ENCODE assay signal across 12 cellular contexts in the genomic region with DNA sequence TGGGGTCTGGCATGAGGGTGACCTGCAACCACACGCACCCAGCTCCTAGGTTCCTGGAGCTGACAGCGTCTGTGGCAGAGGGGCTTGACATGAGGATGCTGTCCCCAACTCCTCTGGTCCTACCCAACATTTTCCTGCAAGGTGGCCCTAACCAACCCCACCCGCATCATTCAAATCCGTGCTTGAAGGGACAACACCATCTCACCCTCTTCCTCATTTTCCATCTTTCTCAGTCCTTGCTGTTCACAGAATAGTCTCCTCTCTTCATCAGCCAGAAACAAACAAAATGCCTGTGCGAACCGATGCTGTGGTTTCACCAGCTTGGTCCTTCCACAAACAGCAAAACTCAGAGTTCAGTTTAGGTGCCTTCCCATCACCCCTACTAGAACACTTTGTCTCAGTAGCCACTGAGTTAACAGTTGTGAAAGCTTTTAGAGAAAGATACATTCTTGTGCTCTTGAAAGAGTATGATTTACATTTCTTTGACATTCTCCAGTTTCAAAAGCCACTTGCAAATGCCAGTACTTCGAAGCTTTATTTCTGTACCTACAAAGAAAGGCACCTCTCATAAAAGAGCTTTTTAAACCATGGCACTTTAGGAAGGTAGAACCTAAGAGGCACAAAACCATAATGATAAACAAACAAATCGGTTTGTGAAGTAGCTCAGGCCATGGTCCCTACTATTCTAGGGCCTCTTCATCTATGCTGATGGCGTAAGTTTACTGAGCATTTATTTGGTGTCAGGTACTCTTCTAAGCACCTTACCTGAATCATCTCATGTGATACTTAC.
DNase-seq lines count a peak whose midpoint lies in the region; ATAC-seq and TF ChIP-seq lines count a peak whose summit lies in the region.
"Had no signal": no experiment of that assay in that cellular context is flagged by ENCODE, and none has a peak within 500 bp of the region (broad histone marks: within the 10 kb centered on the region; RNA-seq: fewer than 3 reads in every experiment).

No MANE protein-coding gene starts in this region.

- H3K27me3 ChIP-seq in ACC112 (ENCODE audit: insufficient read depth, low read length) (no peaks in the 10 kb centered on the region), RWPE2 (ENCODE audit: insufficient read depth, poor library complexity, severe bottlenecking) (no peaks in the 10 kb centered on the region)
- H3K27me3 ChIP-seq: gastrocnemius medialis had no signal

- ATAC-seq in GM18867 (IDR thresholded peaks at IDR 0.05; ENCODE audit: unreplicated experiment), result peak; percentile 62
- no peak for ATAC-seq in RWPE2 (ENCODE audit: low read depth)
- ATAC-seq in GM21423 (IDR thresholded peaks at IDR 0.05; ENCODE audit: unreplicated experiment), result no peak
- ATAC-seq: Right ventricle myocardium inferior had no signal

- no peak for TF ChIP-seq CTCF in RWPE2 (IDR thresholded peaks at IDR 0.05; ENCODE audit: poor library complexity, severe bottlenecking)

- H3K27ac ChIP-seq in ACC112 (ENCODE audit: low read depth, low read length) (peak overlapping the region; percentile 3; the same call in 1 of the 2 replicates), RWPE2 (ENCODE audit: poor library complexity, severe bottlenecking) (peak overlapping the region; percentile 47)

- H3K36me3 ChIP-seq in ACC112 (ENCODE audit: insufficient read depth, low read length) (no peaks in the 10 kb centered on the region), RWPE2 (ENCODE audit: low read depth) (no peaks in the 10 kb centered on the region)
- H3K36me3 ChIP-seq: gastrocnemius medialis had no signal

- H3K4me3 ChIP-seq in ACC112 (ENCODE audit: low read depth, low read length), result peak overlapping the region; percentile 50; the same call in 1 of the 2 replicates
- H3K4me3 ChIP-seq in RWPE2 (ENCODE audit: severe bottlenecking), result no peak overlapping the region
- H3K4me3 ChIP-seq: gastrocnemius medialis, mucosa of descending colon had no signal

- H2AFZ ChIP-seq in ACC112 (ENCODE audit: low read length, unreplicated experiment), result peak overlapping the region; percentile 84

- H3K79me2 ChIP-seq in ACC112 (ENCODE audit: control insufficient read depth, insufficient read depth, low read length, unreplicated experiment), result no peaks in the 10 kb centered on the region

- H3K4me1 ChIP-seq in ACC112 (ENCODE audit: control insufficient read depth, insufficient read depth, low read length, unreplicated experiment) (peaks cover 34% of the 10 kb centered on the region), RWPE2 (ENCODE audit: insufficient read depth, poor library complexity, severe bottlenecking) (peaks cover 31% of the 10 kb centered on the region)

- H3K9me3 ChIP-seq in RWPE2 (ENCODE audit: severe bottlenecking), result no peaks in the 10 kb centered on the region
- H3K9me3 ChIP-seq: gastrocnemius medialis, mucosa of descending colon had no signal

- DNase-seq in RWPE2 (ENCODE audit: low spot score) (no peak), kidney glomerular epithelial cell (lab: John Stamatoyannopoulos, UW) (peak; percentile 15), NK-92 (lab: John Stamatoyannopoulos, UW; ENCODE audit: unreplicated experiment) (no peak), SW480 (ENCODE audit: low spot score) (no peak)
- DNase-seq in stimulated activated CD4-positive, alpha-beta T cell treated with anti-CD3 and anti-CD28 coated beads, Interleukin-4, amount 100 ng/mL, for 4 hours, result no peak
- DNase-seq: NCI-H146 had no signal
